ENCODE assay signal across 19 cellular contexts in genomic region chr4:109206610-109207009, GRCh38.
DNase-seq lines count a peak whose midpoint lies in the region; ATAC-seq lines count a peak whose summit lies in the region.
"Had no signal": no experiment of that assay in that cellular context is flagged by ENCODE, and none has a peak within 500 bp of the region (broad histone marks: within the 10 kb centered on the region; RNA-seq: fewer than 3 reads in every experiment).

No MANE protein-coding gene starts in this region.

- H3K4me3 ChIP-seq in SJCRH30: peak overlapping the region; percentile 31
- no peak overlapping the region for H3K4me3 ChIP-seq in mesendoderm (ENCODE audit: low read length)
- H3K4me3 ChIP-seq: A549 had no signal

- H3K27ac ChIP-seq in SJCRH30 (peak overlapping the region; percentile 91), mesendoderm (ENCODE audit: low read depth, low read length) (no peak overlapping the region)
- H3K27ac ChIP-seq: A549 had no signal

- no peak overlapping the region for H2BK15ac ChIP-seq in mesendoderm (replicated peaks; ENCODE audit: low read depth)

- H3K4me2 ChIP-seq in mesendoderm (ENCODE audit: low read length): no peak overlapping the region
- H3K4me2 ChIP-seq: A549 had no signal

- H3K36me3 ChIP-seq in SJCRH30 (no peaks in the 10 kb centered on the region), mesendoderm (ENCODE audit: control insufficient read depth, insufficient read depth, low read length) (no peaks in the 10 kb centered on the region)

- WGBS in mesendoderm (ENCODE audit: extremely low coverage, insufficient coverage, low lambda C conversion rate): no CpG with 5 or more reads among the region's 4 CpGs

- no peak for ATAC-seq in GM21786 (IDR thresholded peaks at IDR 0.05; ENCODE audit: unreplicated experiment)
- ATAC-seq in HG03342 (IDR thresholded peaks at IDR 0.05; ENCODE audit: unreplicated experiment): no peak
- ATAC-seq: A549, HepG2 had no signal

- no peaks in the 10 kb centered on the region for H3K79me1 ChIP-seq in mesendoderm (ENCODE audit: low read length)

- H3K23ac ChIP-seq in mesendoderm (ENCODE audit: low read length): no peak overlapping the region

- no peak overlapping the region for H2AK5ac ChIP-seq in mesendoderm (ENCODE audit: low read length)

- H2BK120ac ChIP-seq in mesendoderm (ENCODE audit: low read depth, low read length): no peak overlapping the region

- DNase-seq in NCI-H2171 treated with DMSO at 0.1 percent for 48 hours (lab: John Stamatoyannopoulos, UW): peak; percentile 32
- DNase-seq in NCI-H2171 (lab: John Stamatoyannopoulos, UW): no peak
- peak; percentile 49 to 71 for DNase-seq in SJCRH30
- peak; percentile 5 for DNase-seq in mesendoderm
- DNase-seq in HCEC 1CT: no peak
- DNase-seq in stimulated activated CD4-positive, alpha-beta T cell treated with anti-CD3 and anti-CD28 coated beads, Interleukin-4, amount 100 ng/mL, for 24 hours: no peak
- DNase-seq: AML-193; CD4-positive, CD25-positive, alpha-beta regulatory T cell; DND-41; GDM1; GOT3; Karpas-422; NCI-H1436 treated with DMSO at 0.1 percent for 48 hours; NCI-H2081 treated with DMSO at 0.1 percent for 48 hours; SHP77 treated with DMSO at 0.1 percent for 48 hours had no signal

- no peak overlapping the region for H3K4ac ChIP-seq in mesendoderm (ENCODE audit: low read depth, low read length)

- no peak overlapping the region for H4K5ac ChIP-seq in mesendoderm (ENCODE audit: low read length)

- no peak overlapping the region for H2BK5ac ChIP-seq in mesendoderm (ENCODE audit: low read length)

- H3K4me1 ChIP-seq in SJCRH30 (peaks cover 34% of the 10 kb centered on the region), mesendoderm (ENCODE audit: control insufficient read depth, low read depth, low read length) (no peaks in the 10 kb centered on the region)
- H3K4me1 ChIP-seq: A549 had no signal

- no peaks in the 10 kb centered on the region for H3K79me2 ChIP-seq in mesendoderm (ENCODE audit: control insufficient read depth, insufficient read depth, low read length)

- H3K56ac ChIP-seq in mesendoderm (ENCODE audit: low read length): no peak overlapping the region

- no peak overlapping the region for H3K9ac ChIP-seq in mesendoderm (ENCODE audit: low read length)

- no peak overlapping the region for H3K18ac ChIP-seq in mesendoderm (ENCODE audit: low read length)

- H3K9me3 ChIP-seq in SJCRH30 (replicated peaks): no peaks in the 10 kb centered on the region
- H3K9me3 ChIP-seq: A549 had no signal

- no peak overlapping the region for H4K8ac ChIP-seq in mesendoderm (ENCODE audit: low read depth, low read length)

- H3K27me3 ChIP-seq in SJCRH30 (no peaks in the 10 kb centered on the region), mesendoderm (ENCODE audit: insufficient read depth, low read length, poor library complexity) (no peaks in the 10 kb centered on the region)

Comparison
In these comparisons a context has a peak if more than half of its experiments do, and no peak if none do; other contexts are left out.
1. DNase-seq: peak in NCI-H2171 treated with DMSO at 0.1 percent for 48 hours (single experiment), SJCRH30 (2 of 2) and mesendoderm (single experiment); none in NCI-H2171 (single experiment), HCEC 1CT (single experiment) and stimulated activated CD4-positive, alpha-beta T cell treated with anti-CD3 and anti-CD28 coated beads, Interleukin-4, amount 100 ng/mL, for 24 hours (single experiment).